Comparison of ENCODE assay signal across 8 cellular contexts in the genomic region with DNA sequence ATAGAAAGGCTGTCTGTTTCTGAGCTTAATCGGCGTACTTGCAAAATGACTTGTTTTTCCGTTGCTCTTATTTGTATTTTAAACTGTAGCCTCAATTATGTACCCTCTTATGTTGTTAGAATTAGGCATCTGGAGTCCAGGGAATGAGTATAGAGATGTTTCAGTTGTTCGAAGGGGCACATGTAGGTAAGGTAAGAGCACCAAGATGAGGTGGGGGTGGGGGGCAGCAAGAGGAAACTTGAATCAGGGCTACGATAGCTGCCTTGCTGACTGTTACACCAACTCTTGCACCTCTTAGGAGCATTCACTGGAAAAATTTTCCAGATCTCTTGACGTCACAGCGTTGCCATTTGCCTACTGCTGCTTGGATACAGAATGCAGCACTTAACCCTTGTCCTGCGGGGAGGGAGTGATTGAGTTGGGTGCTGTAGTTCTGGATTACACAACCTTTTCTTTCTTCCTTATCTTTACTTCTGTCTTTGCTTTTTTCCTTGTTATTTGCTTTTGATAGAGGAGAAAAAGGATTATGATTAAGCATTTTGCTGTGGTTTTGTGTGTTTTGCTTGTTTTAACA. TPM values are rescaled to one million over a fixed set of nuclear protein-coding genes. Genes with fewer than 3 reads are reported as not detected.
DNase-seq lines count a peak whose midpoint lies in the region; ATAC-seq and FAIRE-seq lines count a peak whose summit lies in the region.

No MANE protein-coding gene starts in this region.

- no peak for FAIRE-seq in frontal cortex (lab: Jason Lieb, UNC)

- ATAC-seq in left lobe of liver (peak; percentile 29), HG03439 (IDR thresholded peaks at IDR 0.05; ENCODE audit: unreplicated experiment) (no peak)

- DNase-seq in NCI-H187 (lab: John Stamatoyannopoulos, UW), result peak; percentile 53 to 57
- no peak for DNase-seq in NCI-H187 treated with DMSO at 0.1 percent for 48 hours (lab: John Stamatoyannopoulos, UW)
- DNase-seq in NCI-H510A treated with DMSO at 0.1 percent for 48 hours (lab: John Stamatoyannopoulos, UW), result peak; percentile 79
- DNase-seq in cerebellar cortex (ENCODE audit: low spot score), result peak; percentile 88
- peak; percentile 87 for DNase-seq in left lobe of liver (ENCODE audit: low spot score)
- peak; percentile 92 for DNase-seq in superior temporal gyrus (ENCODE audit: extremely low spot score)
- no peak for DNase-seq in frontal cortex (ENCODE audit: low spot score in 2 of 2)

RNA-seq across cellular contexts. Expression of gene ATP1B1, which starts 3.2 kb away (rescaled TPM):
- 70.3 TPM for total RNA-seq in left lobe of liver
- total RNA-seq in frontal cortex, result 235 TPM

Comparison
In these comparisons a context has a peak if more than half of its experiments do, and no peak if none do; other contexts are left out.
1. DNase-seq: peak in NCI-H187 (2 of 2), NCI-H510A treated with DMSO at 0.1 percent for 48 hours (single experiment), cerebellar cortex (single experiment), left lobe of liver (single experiment) and superior temporal gyrus (single experiment); none in NCI-H187 treated with DMSO at 0.1 percent for 48 hours (single experiment) and frontal cortex (0 of 2).